ENCODE assay signal across 32 cellular contexts in genomic region chr2:167543721-167544120, GRCh38.
"Had no signal": no experiment of that assay in that cellular context is flagged by ENCODE, and none has a peak within 500 bp of the region (broad histone marks: within the 10 kb centered on the region; RNA-seq: fewer than 3 reads in every experiment).

No MANE protein-coding gene starts in this region.

- H3K4me1 ChIP-seq: adrenal gland, body of pancreas, breast epithelium had no signal

- ATAC-seq: activated CD8-positive, alpha-beta T cell treated with anti-CD3 and anti-CD28 coated beads for 36 hours; activated naive CD4-positive, alpha-beta T cell treated with anti-CD3 and anti-CD28 coated beads, Interleukin-2, amount 50 U/mL, for 72 hours; activated T-cell treated with anti-CD3 and anti-CD28 coated beads, Interleukin-2, amount 50 U/mL, for 4 hours; activated T-cell treated with anti-CD3 and anti-CD28 coated beads, Interleukin-2, amount 50 U/mL, for 72 hours; activated T-helper 17 cell treated with anti-CD3 and anti-CD28 coated beads, Interleukin-2, amount 50 U/mL, for 72 hours; body of pancreas; T-cell; T-helper 17 cell had no signal

- H3K4me3 ChIP-seq: adrenal gland, body of pancreas, breast epithelium had no signal

- DNase-seq: activated B cell treated with CpG ODN at 0.5 μM for 24 hours; activated CD4-positive, alpha-beta memory T cell treated with anti-CD3 and anti-CD28 coated beads for 36 hours; activated CD4-positive, alpha-beta T cell treated with anti-CD3 and anti-CD28 coated beads for 4 hours; activated CD4-positive, alpha-beta T cell treated with anti-CD3 and anti-CD28 coated beads, Interleukin-2, amount 10 ng/mL, durations not matched to agents 24 days and 14 days; activated CD4-positive, alpha-beta T cell treated with anti-CD3 and anti-CD28 coated beads, Interleukin-2, amount 50 U/mL, for 1 hour; activated CD4-positive, alpha-beta T cell treated with anti-CD3 and anti-CD28 coated beads, Interleukin-2, amount 50 U/mL, for 4 hours; activated CD4-positive, CD25-positive, alpha-beta regulatory T cell treated with anti-CD3 and anti-CD28 coated beads, Interleukin-2, amount 50 U/mL, for 72 hours; activated CD8-positive, alpha-beta memory T cell treated with anti-CD3 and anti-CD28 coated beads, Interleukin-2, amount 50 U/mL, for 4 hours; activated CD8-positive, alpha-beta T cell treated with anti-CD3 and anti-CD28 coated beads for 36 hours; activated effector memory CD4-positive, alpha-beta T cell treated with anti-CD3 and anti-CD28 coated beads, Interleukin-2, amount 50 U/mL, for 16 hours; activated gamma-delta T cell treated with Interleukin-2 at 50 U/mL for 16 hours; activated naive CD4-positive, alpha-beta T cell; activated naive CD4-positive, alpha-beta T cell treated with anti-CD3 and anti-CD28 coated beads for 36 hours; activated naive CD4-positive, alpha-beta T cell treated with anti-CD3 and anti-CD28 coated beads, Interleukin-2, amount 50 U/mL, for 16 hours; activated naive CD8-positive, alpha-beta T cell treated with anti-CD3 and anti-CD28 coated beads for 36 hours; activated T-cell treated with anti-CD3 and anti-CD28 coated beads for 4 hours; activated T-cell treated with anti-CD3 and anti-CD28 coated beads, Interleukin-2, amount 50 U/mL, for 1 hour; activated T-cell treated with anti-CD3 and anti-CD28 coated beads, Interleukin-2, amount 50 U/mL, for 4 hours; activated T-cell treated with anti-CD3 and anti-CD28 coated beads, Interleukin-2, amount 50 U/mL, for 72 hours; adrenal gland; amniotic stem cell; aorta; body of pancreas; brain microvascular endothelial cell; central memory CD4-positive, alpha-beta T cell; cerebellar nuclear complex; T-cell; T-helper 17 cell had no signal

- H3K27me3 ChIP-seq: adrenal gland, body of pancreas, brain microvascular endothelial cell, breast epithelium had no signal

- H3K9me3 ChIP-seq: adrenal gland, body of pancreas, breast epithelium had no signal

- H3K27ac ChIP-seq: adrenal gland, body of pancreas, brain microvascular endothelial cell, breast epithelium, VCaP had no signal

- H3K36me3 ChIP-seq: adrenal gland, brain microvascular endothelial cell, breast epithelium had no signal
